1 cellular context compared by ENCODE assay signal in the genomic region with DNA sequence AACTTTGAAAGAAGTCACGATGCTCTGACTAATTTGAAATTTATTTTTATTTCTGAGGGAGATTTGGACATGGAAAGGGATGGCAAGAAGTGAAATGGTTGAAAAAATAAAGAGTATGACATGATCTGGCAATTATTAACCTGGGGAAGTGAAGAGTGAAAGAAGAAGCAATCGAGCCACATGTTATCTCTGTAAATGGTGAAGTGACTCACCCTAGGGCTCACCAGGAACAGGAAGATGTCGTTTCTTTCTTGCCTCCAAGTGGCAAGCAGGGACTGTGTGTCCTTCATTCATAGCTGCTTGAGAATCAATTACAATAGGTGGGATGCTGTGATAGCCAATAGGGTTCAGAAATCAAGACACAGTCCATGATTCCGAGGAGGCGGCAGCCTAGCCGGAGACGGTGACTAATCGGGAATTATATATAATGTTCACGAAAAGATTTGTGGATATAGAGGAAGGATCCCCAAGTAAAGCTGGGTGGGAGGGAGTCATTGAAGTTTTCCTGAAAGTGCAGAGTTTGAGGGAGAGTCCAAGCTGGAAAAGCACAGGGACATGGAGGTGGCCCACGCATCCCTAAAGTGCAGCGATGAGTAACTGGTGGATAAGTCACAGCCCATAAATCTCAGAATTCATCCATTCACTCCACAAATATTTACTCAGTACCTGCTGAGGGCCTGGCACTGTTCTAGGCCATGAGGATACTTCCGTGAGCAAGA.
TF ChIP-seq lines count a peak whose summit lies in the region.

No MANE protein-coding gene starts in this region.

TF ChIP-seq in SK-N-SH, 30 proteins besides CTCF, POLR2A, EP300 and RAD21:
- TF ChIP-seq SIN3A (IDR thresholded peaks at IDR 0.05; ENCODE audit: borderline replicate concordance, low read depth, low read length) (no peak), JUND (IDR thresholded peaks at IDR 0.05) (peak; percentile 23), TCF12 (IDR thresholded peaks at IDR 0.05) (peak; percentile 15; the same call in 1 of the 2 replicates), NFIC (IDR thresholded peaks at IDR 0.05; ENCODE audit: borderline replicate concordance) (0 out of 2 replicates have a peak, but pooled peaks have one; percentile 17), FOSL2 (IDR thresholded peaks at IDR 0.05; ENCODE audit: borderline replicate concordance, low read depth) (peak; percentile 43; the same call in 1 of the 2 replicates), SMC3 (IDR thresholded peaks at IDR 0.05; ENCODE audit: low read depth, low read length) (no peak), PBX3 (IDR thresholded peaks at IDR 0.05) (peak; percentile 69)
